ENCODE assay signal across 26 cellular contexts in genomic region chr3:36866358-36866757, GRCh38.
DNase-seq lines count a peak whose midpoint lies in the region; ATAC-seq, FAIRE-seq and TF ChIP-seq lines count a peak whose summit lies in the region.
"Had no signal": no experiment of that assay in that cellular context is flagged by ENCODE, and none has a peak within 500 bp of the region (broad histone marks: within the 10 kb centered on the region; RNA-seq: fewer than 3 reads in every experiment).

No MANE protein-coding gene starts in this region.

- FAIRE-seq in GM19239 (lab: Jason Lieb, UNC) = no peak
- FAIRE-seq: colon, frontal cortex, GM12891 had no signal

- peaks cover 34% of the 10 kb centered on the region for H3K36me3 Mint-ChIP-seq in activated T-cell treated with anti-CD3 and anti-CD28 coated beads, Interleukin-2, amount 50 U/mL, for 24 hours (ENCODE audit: low read depth)
- peaks cover 24% of the 10 kb centered on the region for H3K36me3 Mint-ChIP-seq in stimulated activated effector memory CD8-positive, alpha-beta T cell treated with anti-CD3 and anti-CD28 coated beads, Interleukin-12 subunit alpha, Interleukin-12 subunit beta, amount 100 ng/mL, for 72 hours

- peak overlapping the region; percentile 30 for H3K27ac Mint-ChIP-seq in activated T-cell treated with anti-CD3 and anti-CD28 coated beads, Interleukin-2, amount 50 U/mL, for 24 hours
- H3K27ac Mint-ChIP-seq in stimulated activated effector memory CD8-positive, alpha-beta T cell treated with anti-CD3 and anti-CD28 coated beads, Interleukin-12 subunit alpha, Interleukin-12 subunit beta, amount 100 ng/mL, for 72 hours = peak overlapping the region; percentile 30
- H3K27ac Mint-ChIP-seq: activated B cell treated with CpG ODN at 0.5 μM for 24 hours had no signal

- H3K27me3 Mint-ChIP-seq in activated T-cell treated with anti-CD3 and anti-CD28 coated beads, Interleukin-2, amount 50 U/mL, for 24 hours = no peaks in the 10 kb centered on the region
- H3K27me3 Mint-ChIP-seq: activated B cell treated with CpG ODN at 0.5 μM for 24 hours had no signal

- no peak for ATAC-seq in stimulated activated effector memory CD8-positive, alpha-beta T cell treated with anti-CD3 and anti-CD28 coated beads, Interleukin-12 subunit alpha, Interleukin-12 subunit beta, amount 100 ng/mL, for 72 hours
- ATAC-seq: HCT116 had no signal

- H3K9me3 Mint-ChIP-seq in activated T-cell treated with anti-CD3 and anti-CD28 coated beads, Interleukin-2, amount 50 U/mL, for 24 hours = no peaks in the 10 kb centered on the region
- no peaks in the 10 kb centered on the region for H3K9me3 Mint-ChIP-seq in stimulated activated effector memory CD8-positive, alpha-beta T cell treated with anti-CD3 and anti-CD28 coated beads, Interleukin-12 subunit alpha, Interleukin-12 subunit beta, amount 100 ng/mL, for 72 hours
- H3K9me3 Mint-ChIP-seq: activated B cell treated with CpG ODN at 0.5 μM for 24 hours had no signal

- H3K4me1 Mint-ChIP-seq in activated T-cell treated with anti-CD3 and anti-CD28 coated beads, Interleukin-2, amount 50 U/mL, for 24 hours (ENCODE audit: low read depth) = peaks cover 34% of the 10 kb centered on the region
- H3K4me1 Mint-ChIP-seq in stimulated activated effector memory CD8-positive, alpha-beta T cell treated with anti-CD3 and anti-CD28 coated beads, Interleukin-12 subunit alpha, Interleukin-12 subunit beta, amount 100 ng/mL, for 72 hours = peaks cover 34% of the 10 kb centered on the region

- no peak overlapping the region for H3K4me3 Mint-ChIP-seq in activated T-cell treated with anti-CD3 and anti-CD28 coated beads, Interleukin-2, amount 50 U/mL, for 24 hours
- H3K4me3 Mint-ChIP-seq in stimulated activated effector memory CD8-positive, alpha-beta T cell treated with anti-CD3 and anti-CD28 coated beads, Interleukin-12 subunit alpha, Interleukin-12 subunit beta, amount 100 ng/mL, for 72 hours = no peak overlapping the region
- H3K4me3 Mint-ChIP-seq: activated B cell treated with CpG ODN at 0.5 μM for 24 hours had no signal

- DNase-seq in activated T-cell treated with anti-CD3 and anti-CD28 coated beads, Interleukin-2, amount 50 U/mL, for 24 hours = no peak
- no peak for DNase-seq in activated T-cell treated with anti-CD3 and anti-CD28 coated beads, Interleukin-2, amount 50 U/mL, for 1 hour
- peak; percentile 48 for DNase-seq in NCI-H226
- DNase-seq in dermis blood vessel endothelial cell = peak; percentile 69
- DNase-seq in stimulated activated effector memory CD8-positive, alpha-beta T cell treated with anti-CD3 and anti-CD28 coated beads, Interleukin-12 subunit alpha, Interleukin-12 subunit beta, amount 100 ng/mL, for 72 hours (ENCODE audit: low spot score in 2 of 2) = no peak
- no peak for DNase-seq in dedifferentiated amniotic fluid mesenchymal stem cell (ENCODE audit: extremely low spot score)
- DNase-seq in erythroblast (lab: John Stamatoyannopoulos, UW) = no peak
- DNase-seq in GM19239 (ENCODE audit: insufficient read length, low spot score) = no peak
- DNase-seq: 8988T; activated B cell treated with CpG ODN at 0.5 μM for 24 hours; activated CD4-positive, alpha-beta T cell treated with anti-CD3 and anti-CD28 coated beads, Interleukin-2, amount 50 U/mL, for 4 hours; activated CD8-positive, alpha-beta memory T cell treated with anti-CD3 and anti-CD28 coated beads, Interleukin-2, amount 50 U/mL, for 4 hours; activated effector memory CD4-positive, alpha-beta T cell treated with Interleukin-2 at 50 U/mL for 16 hours; AML-193; COR-L47; DMS79 treated with DMSO at 0.1 percent for 48 hours; hippocampal formation; NCI-H1048; NCI-H187; Right ventricle myocardium superior; T1000; transverse colon had no signal

- no peak for TF ChIP-seq POLR2A in erythroblast (IDR thresholded peaks at IDR 0.05; ENCODE audit: low read length)

Comparison
In these comparisons a context has a peak if more than half of its experiments do, and no peak if none do; other contexts are left out.
1. DNase-seq: peak in NCI-H226 (single experiment) and dermis blood vessel endothelial cell (single experiment); none in activated T-cell treated with anti-CD3 and anti-CD28 coated beads, Interleukin-2, amount 50 U/mL, for 24 hours (single experiment), activated T-cell treated with anti-CD3 and anti-CD28 coated beads, Interleukin-2, amount 50 U/mL, for 1 hour (single experiment), stimulated activated effector memory CD8-positive, alpha-beta T cell treated with anti-CD3 and anti-CD28 coated beads, Interleukin-12 subunit alpha, Interleukin-12 subunit beta, amount 100 ng/mL, for 72 hours (0 of 2), dedifferentiated amniotic fluid mesenchymal stem cell (single experiment), erythroblast (0 of 2) and GM19239 (single experiment).